In genomic region chr1:225878282-225878681, GRCh38 we compare ENCODE assay signal across 10 cellular contexts. TPM values are rescaled to one million over a fixed set of nuclear protein-coding genes. Genes with fewer than 3 reads are reported as not detected.
A peak's percentile ranks its signal among the peaks of the same experiment; 100 is the strongest.
DNase-seq lines count a peak whose midpoint lies in the region; ATAC-seq, FAIRE-seq and TF ChIP-seq lines count a peak whose summit lies in the region.
"Had no signal": no experiment of that assay in that cellular context is flagged by ENCODE, and none has a peak within 500 bp of the region (broad histone marks: within the 10 kb centered on the region; RNA-seq: fewer than 3 reads in every experiment).

No MANE protein-coding gene starts in this region.

- ATAC-seq in T-cell (replicated peaks in 1 of 4) = no peak
- ATAC-seq in stimulated activated memory B cell treated with anti-CD40 and anti-IgM and Interleukin-4, amounts not matched to agents 10 μg/mL and 1 μg/mL and 100 μg/mL, for 72 hours = no peak
- no peak for ATAC-seq in activated CD4-positive, alpha-beta T cell treated with anti-CD3 and anti-CD28 coated beads for 36 hours

- intact Hi-C loops in kidney (cut with DNase I) = no loop called here
- intact Hi-C loops in activated CD4-positive, alpha-beta T cell treated with anti-CD3 and anti-CD28 coated beads for 36 hours (cut with DNase I, micrococcal nuclease) = loop anchor here in 1 of 2 experiments (5.0 kb wide), 1 partner anchor 34 kb away; no protein-coding TSS in a partner anchor

- no peaks in the 10 kb centered on the region for H3K9me3 Mint-ChIP-seq in T-cell
- H3K9me3 Mint-ChIP-seq in stimulated activated memory B cell treated with anti-CD40 and anti-IgM and Interleukin-4, amounts not matched to agents 10 μg/mL and 1 μg/mL and 100 μg/mL, for 72 hours = no peaks in the 10 kb centered on the region
- H3K9me3 Mint-ChIP-seq in activated CD4-positive, alpha-beta T cell treated with anti-CD3 and anti-CD28 coated beads for 36 hours (ENCODE audit: low read depth) = no peaks in the 10 kb centered on the region
- H3K9me3 Mint-ChIP-seq: nephron progenitor cell had no signal

- no peaks in the 10 kb centered on the region for H3K27me3 Mint-ChIP-seq in T-cell
- H3K27me3 Mint-ChIP-seq in stimulated activated memory B cell treated with anti-CD40 and anti-IgM and Interleukin-4, amounts not matched to agents 10 μg/mL and 1 μg/mL and 100 μg/mL, for 72 hours = no peaks in the 10 kb centered on the region
- no peaks in the 10 kb centered on the region for H3K27me3 Mint-ChIP-seq in activated CD4-positive, alpha-beta T cell treated with anti-CD3 and anti-CD28 coated beads for 36 hours

- H3K36me3 ChIP-seq in kidney (ENCODE audit: control insufficient read depth in 1 of 2, insufficient read depth in 2 of 2, low read length in 2 of 2) = peaks cover 8 to 17% of the 10 kb centered on the region in 2 donors

- peak overlapping the region in 1 of 2 donors; percentile 10 for H3K9ac ChIP-seq in kidney (ENCODE audit: low read length in 2 of 2)

- DNase-seq in DMS53 (lab: John Stamatoyannopoulos, UW) = peak; percentile 70
- DNase-seq in T-cell = no peak
- DNase-seq in kidney = peak; percentile 41
- no peak for DNase-seq in DMS114 treated with DMSO at 0.1 percent for 48 hours (lab: John Stamatoyannopoulos, UW; ENCODE audit: unreplicated experiment)
- DNase-seq in activated CD4-positive, alpha-beta T cell treated with anti-CD3 and anti-CD28 coated beads for 36 hours = no peak
- no peak for DNase-seq in MV-4-11 (lab: John Stamatoyannopoulos, UW)

- no peak for FAIRE-seq in kidney (lab: Jason Lieb, UNC)
- FAIRE-seq: G401.6 had no signal

- peaks cover 74 to 80% (median 74%) of the 10 kb centered on the region in 3 donors for H3K4me1 Mint-ChIP-seq in T-cell
- H3K4me1 Mint-ChIP-seq in stimulated activated memory B cell treated with anti-CD40 and anti-IgM and Interleukin-4, amounts not matched to agents 10 μg/mL and 1 μg/mL and 100 μg/mL, for 72 hours = peaks cover 50% of the 10 kb centered on the region
- H3K4me1 Mint-ChIP-seq in activated CD4-positive, alpha-beta T cell treated with anti-CD3 and anti-CD28 coated beads for 36 hours = peaks cover 68% of the 10 kb centered on the region

- H3K27ac Mint-ChIP-seq in T-cell = peak overlapping the region; percentile 93
- peak overlapping the region; percentile 54 for H3K27ac Mint-ChIP-seq in stimulated activated memory B cell treated with anti-CD40 and anti-IgM and Interleukin-4, amounts not matched to agents 10 μg/mL and 1 μg/mL and 100 μg/mL, for 72 hours
- no peak overlapping the region for H3K27ac Mint-ChIP-seq in activated CD4-positive, alpha-beta T cell treated with anti-CD3 and anti-CD28 coated beads for 36 hours
- H3K27ac Mint-ChIP-seq: nephron progenitor cell had no signal

- H3K27ac ChIP-seq in kidney (ENCODE audit: low read depth in 2 of 2, low read length in 2 of 2) = peak overlapping the region; percentile 27 to 45

- no peak for TF ChIP-seq CTCF in kidney (IDR thresholded peaks at IDR 0.05; ENCODE audit: borderline replicate concordance, extremely low read depth, insufficient read depth)

- H3K4me3 ChIP-seq in kidney (ENCODE audit: low read length in 2 of 2) = peak overlapping the region in 1 of 2 donors; percentile 27

- POLR2A ChIA-PET in T-cell (lab: Charles Lee) = interaction anchor here in 1 of 2 donors (0.7 kb wide), 1 partner anchor 430 kb away, joined by 8 read pairs; no protein-coding TSS in a partner anchor
- POLR2A ChIA-PET in activated CD4-positive, alpha-beta T cell treated with anti-CD3 and anti-CD28 coated beads for 36 hours (lab: Charles Lee) = no interaction called here

- peaks cover 28% of the 10 kb centered on the region for H3K36me3 Mint-ChIP-seq in T-cell
- peaks cover 18% of the 10 kb centered on the region for H3K36me3 Mint-ChIP-seq in stimulated activated memory B cell treated with anti-CD40 and anti-IgM and Interleukin-4, amounts not matched to agents 10 μg/mL and 1 μg/mL and 100 μg/mL, for 72 hours
- H3K36me3 Mint-ChIP-seq in activated CD4-positive, alpha-beta T cell treated with anti-CD3 and anti-CD28 coated beads for 36 hours (ENCODE audit: low read depth) = peaks cover 15% of the 10 kb centered on the region

- no peaks in the 10 kb centered on the region for H3K9me3 ChIP-seq in kidney (ENCODE audit: control insufficient read depth in 1 of 2, low read length in 2 of 2)

- peak overlapping the region; percentile 41 to 91 (median 87) for H3K4me3 Mint-ChIP-seq in T-cell
- no peak overlapping the region for H3K4me3 Mint-ChIP-seq in stimulated activated memory B cell treated with anti-CD40 and anti-IgM and Interleukin-4, amounts not matched to agents 10 μg/mL and 1 μg/mL and 100 μg/mL, for 72 hours
- no peak overlapping the region for H3K4me3 Mint-ChIP-seq in activated CD4-positive, alpha-beta T cell treated with anti-CD3 and anti-CD28 coated beads for 36 hours

- peaks cover 38 to 49% of the 10 kb centered on the region in 2 donors for H3K4me1 ChIP-seq in kidney (ENCODE audit: control insufficient read depth in 1 of 2, insufficient read depth in 1 of 2, low read depth in 1 of 2, low read length in 2 of 2)

- CTCF ChIA-PET in T-cell (lab: Charles Lee) = interaction anchor here in 1 of 2 donors (1.1 kb wide), 1 partner anchor 33 kb away, joined by 4 read pairs; no protein-coding TSS in a partner anchor
- CTCF ChIA-PET in activated CD4-positive, alpha-beta T cell treated with anti-CD3 and anti-CD28 coated beads for 36 hours (lab: Charles Lee) = interaction anchor here (0.9 to 1.5 kb wide), 4 partner anchors 9 to 109 kb away, joined by 3 to 5 read pairs (median 4); partner anchors contain the start of gene SRP9

RNA-seq across cellular contexts. Expression of gene TMEM63A, which starts 3.9 kb away (rescaled TPM):
- total RNA-seq in T-cell = 100 to 1,000 TPM; 332 to 473 (median 390) TPM
- total RNA-seq in kidney = 159 TPM
- polyA plus RNA-seq in kidney (ENCODE audit: insufficient read depth, low read depth, low replicate concordance) = 25.5 TPM
- 10 to 100 TPM; 47.3 to 48.0 TPM for total RNA-seq in activated CD4-positive, alpha-beta T cell treated with anti-CD3 and anti-CD28 coated beads for 36 hours

RNA-seq across cellular contexts. Expression of gene LEFTY1, which starts 10.7 kb away (rescaled TPM):
- total RNA-seq in T-cell (under 1 TPM; 0.23 to 0.63 (median 0.35) TPM), kidney (8.6 TPM)
- polyA plus RNA-seq in kidney (ENCODE audit: insufficient read depth, low read depth, low replicate concordance) = 0.41 TPM
- not detected for total RNA-seq in activated CD4-positive, alpha-beta T cell treated with anti-CD3 and anti-CD28 coated beads for 36 hours
- total RNA-seq: dermis microvascular lymphatic vessel endothelial cell had no signal

RNA-seq across cellular contexts. Expression of gene PYCR2, which starts 45.8 kb away (rescaled TPM):
- total RNA-seq in T-cell (100 to 1,000 TPM in 3 of 5 donors, 10 to 100 TPM in 2; 54.4 to 138 (median 126) TPM), kidney (79.3 TPM)
- polyA plus RNA-seq in kidney (ENCODE audit: insufficient read depth, low read depth, low replicate concordance) = 72.4 TPM
- total RNA-seq in activated CD4-positive, alpha-beta T cell treated with anti-CD3 and anti-CD28 coated beads for 36 hours = 100 to 1,000 TPM; 106 to 126 TPM

Comparison
In these comparisons a context has a peak if more than half of its experiments do, and no peak if none do; other contexts are left out.
1. DNase-seq: peak in DMS53 (single experiment) and kidney (single experiment); none in T-cell (0 of 34), DMS114 treated with DMSO at 0.1 percent for 48 hours (single experiment), activated CD4-positive, alpha-beta T cell treated with anti-CD3 and anti-CD28 coated beads for 36 hours (single experiment) and MV-4-11 (single experiment).
2. H3K4me3 Mint-ChIP-seq: peak in T-cell (3 of 3); none in stimulated activated memory B cell treated with anti-CD40 and anti-IgM and Interleukin-4, amounts not matched to agents 10 μg/mL and 1 μg/mL and 100 μg/mL, for 72 hours (single experiment) and activated CD4-positive, alpha-beta T cell treated with anti-CD3 and anti-CD28 coated beads for 36 hours (single experiment).